11 cellular contexts compared by ENCODE assay signal in genomic region chr11:6845383-6845782, GRCh38. TPM values are rescaled to one million over a fixed set of nuclear protein-coding genes. Genes with fewer than 3 reads are reported as not detected.
"Had no signal": no experiment of that assay in that cellular context is flagged by ENCODE, and none has a peak within 500 bp of the region (broad histone marks: within the 10 kb centered on the region; RNA-seq: fewer than 3 reads in every experiment).

Gene OR10A5, plus strand, starts transcription at chr11:6845683. Its CDS starts 0 bp downstream, at chr11:6845683.

- H3K27ac Mint-ChIP-seq: HFFc6 had no signal

- FAIRE-seq: H54 had no signal

- DNase-seq: GM23248, GOT3, H7, H9, HCEC 1CT, HFFc6 had no signal

- H3K4me1 ChIP-seq: HAP-1 had no signal

- H3K4me2 ChIP-seq: GM23338 had no signal

- H3K9me3 ChIP-seq: HAP-1 had no signal

- ATAC-seq: GM23338, HCT116 had no signal

- H2AFZ ChIP-seq: GM23248 had no signal

- H3K9ac ChIP-seq: GM23248 had no signal

- H3K4me3 ChIP-seq: GM23248, GM23338, HAP-1 had no signal

- H3K4me3 Mint-ChIP-seq: GM23338, H9, HFFc6 had no signal

- H3K27ac ChIP-seq: GM23248 had no signal

- H3K36me3 ChIP-seq: HAP-1 had no signal

RNA-seq across cellular contexts. Expression of gene OR10A5, which starts in this region (rescaled TPM):
- total RNA-seq: GM23248, GM23338, H4, H7, H9, HFFc6 had no signal
- polyA plus RNA-seq: GM23248 had no signal
